Comparison of ENCODE assay signal across 8 cellular contexts in the genomic region with DNA sequence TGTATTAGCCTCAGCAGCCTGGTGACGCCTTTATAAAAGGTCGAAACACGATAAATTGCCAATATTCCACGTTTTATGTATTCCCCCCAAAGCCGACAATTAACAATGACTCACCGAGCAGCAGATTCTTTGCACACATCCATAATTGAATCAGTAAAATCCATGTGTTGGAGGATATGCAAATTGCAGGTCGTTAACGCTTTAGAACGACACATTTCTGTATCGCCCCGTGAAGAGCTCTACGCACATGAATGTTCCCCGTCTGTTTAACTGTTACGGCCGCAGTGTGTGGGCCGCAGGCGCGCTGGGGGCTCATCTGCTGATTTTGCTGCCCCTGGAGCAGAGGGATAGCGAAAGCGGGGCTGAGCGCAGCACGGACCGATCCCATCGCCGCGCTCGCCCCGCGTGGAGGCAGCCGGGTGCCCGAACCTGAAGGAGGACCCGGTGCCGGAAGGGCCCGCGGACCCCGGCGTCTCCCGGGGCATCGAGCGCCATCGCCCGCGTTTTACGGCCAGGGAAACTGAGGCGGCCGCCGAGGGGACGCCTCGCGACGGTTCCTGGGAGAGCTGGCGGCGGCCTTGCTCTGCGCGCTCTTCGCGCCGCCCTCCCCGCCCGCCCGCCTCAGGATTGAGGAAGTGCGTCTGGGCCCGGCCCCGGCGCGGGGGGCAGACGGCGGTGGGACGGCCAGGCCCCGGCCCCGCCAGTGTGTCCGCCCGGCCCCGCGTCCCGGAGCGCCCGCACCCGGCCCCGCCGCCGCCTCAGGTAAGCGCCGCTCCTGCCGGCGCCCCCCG. TPM values are rescaled to one million over a fixed set of nuclear protein-coding genes. Genes with fewer than 3 reads are reported as not detected.
DNase-seq lines count a peak whose midpoint lies in the region; ATAC-seq and TF ChIP-seq lines count a peak whose summit lies in the region.

A gene with protein sequence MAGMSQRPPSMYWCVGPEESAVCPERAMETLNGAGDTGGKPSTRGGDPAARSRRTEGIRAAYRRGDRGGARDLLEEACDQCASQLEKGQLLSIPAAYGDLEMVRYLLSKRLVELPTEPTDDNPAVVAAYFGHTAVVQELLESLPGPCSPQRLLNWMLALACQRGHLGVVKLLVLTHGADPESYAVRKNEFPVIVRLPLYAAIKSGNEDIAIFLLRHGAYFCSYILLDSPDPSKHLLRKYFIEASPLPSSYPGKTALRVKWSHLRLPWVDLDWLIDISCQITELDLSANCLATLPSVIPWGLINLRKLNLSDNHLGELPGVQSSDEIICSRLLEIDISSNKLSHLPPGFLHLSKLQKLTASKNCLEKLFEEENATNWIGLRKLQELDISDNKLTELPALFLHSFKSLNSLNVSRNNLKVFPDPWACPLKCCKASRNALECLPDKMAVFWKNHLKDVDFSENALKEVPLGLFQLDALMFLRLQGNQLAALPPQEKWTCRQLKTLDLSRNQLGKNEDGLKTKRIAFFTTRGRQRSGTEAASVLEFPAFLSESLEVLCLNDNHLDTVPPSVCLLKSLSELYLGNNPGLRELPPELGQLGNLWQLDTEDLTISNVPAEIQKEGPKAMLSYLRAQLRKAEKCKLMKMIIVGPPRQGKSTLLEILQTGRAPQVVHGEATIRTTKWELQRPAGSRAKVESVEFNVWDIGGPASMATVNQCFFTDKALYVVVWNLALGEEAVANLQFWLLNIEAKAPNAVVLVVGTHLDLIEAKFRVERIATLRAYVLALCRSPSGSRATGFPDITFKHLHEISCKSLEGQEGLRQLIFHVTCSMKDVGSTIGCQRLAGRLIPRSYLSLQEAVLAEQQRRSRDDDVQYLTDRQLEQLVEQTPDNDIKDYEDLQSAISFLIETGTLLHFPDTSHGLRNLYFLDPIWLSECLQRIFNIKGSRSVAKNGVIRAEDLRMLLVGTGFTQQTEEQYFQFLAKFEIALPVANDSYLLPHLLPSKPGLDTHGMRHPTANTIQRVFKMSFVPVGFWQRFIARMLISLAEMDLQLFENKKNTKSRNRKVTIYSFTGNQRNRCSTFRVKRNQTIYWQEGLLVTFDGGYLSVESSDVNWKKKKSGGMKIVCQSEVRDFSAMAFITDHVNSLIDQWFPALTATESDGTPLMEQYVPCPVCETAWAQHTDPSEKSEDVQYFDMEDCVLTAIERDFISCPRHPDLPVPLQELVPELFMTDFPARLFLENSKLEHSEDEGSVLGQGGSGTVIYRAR (N-terminal part only) (plus strand): TSS at position 668 of the 791 bp plus-strand sequence. CDS start 5,276 bp downstream, outside the sequence.

- H3K36me3 Mint-ChIP-seq in activated naive CD8-positive, alpha-beta T cell treated with anti-CD3 and anti-CD28 coated beads, Interleukin-2, amount 50 U/mL, for 24 hours (ENCODE audit: low read depth): no peaks in the 10 kb centered on the region

- 1% methylated on average over 82 of the region's 87 CpGs for WGBS in right cardiac atrium
- WGBS in sigmoid colon, 2 donors: 1% methylated on average over 87 of the region's 87 CpGs

- H3K27me3 Mint-ChIP-seq in activated naive CD8-positive, alpha-beta T cell treated with anti-CD3 and anti-CD28 coated beads, Interleukin-2, amount 50 U/mL, for 24 hours: peaks cover 46% of the 10 kb centered on the region

- peak within 1 kb of the TSS; percentile 1 for H3K27ac ChIP-seq in right cardiac atrium (ENCODE audit: low read length)
- H3K27ac ChIP-seq in sigmoid colon: peak within 1 kb of the TSS; percentile 65 to 77 (median 76)

- DNase-seq in DMS53 treated with DMSO at 0.1 percent for 48 hours (lab: John Stamatoyannopoulos, UW; ENCODE audit: unreplicated experiment): peak; percentile 13
- DNase-seq in NCI-H1048 (lab: John Stamatoyannopoulos, UW): peak; percentile 20
- DNase-seq in activated naive CD8-positive, alpha-beta T cell treated with anti-CD3 and anti-CD28 coated beads, Interleukin-2, amount 50 U/mL, for 24 hours: peak; percentile 25
- peak; percentile 50 to 84 (median 80) for DNase-seq in right cardiac atrium
- DNase-seq in sigmoid colon: no peak
- no peak for DNase-seq in NK-92 (lab: John Stamatoyannopoulos, UW; ENCODE audit: unreplicated experiment)
- DNase-seq in HPDE6-E6E7 (ENCODE audit: extremely low spot score): no peak

- H3K4me1 ChIP-seq in right cardiac atrium (ENCODE audit: control insufficient read depth, insufficient read depth, low read length) (no peaks in the 10 kb centered on the region), sigmoid colon (peaks cover 0 to 35% (median 20%) of the 10 kb centered on the region in 4 donors)

- peaks cover 26% of the 10 kb centered on the region for H3K4me1 Mint-ChIP-seq in activated naive CD8-positive, alpha-beta T cell treated with anti-CD3 and anti-CD28 coated beads, Interleukin-2, amount 50 U/mL, for 24 hours

- H3K27ac Mint-ChIP-seq in activated naive CD8-positive, alpha-beta T cell treated with anti-CD3 and anti-CD28 coated beads, Interleukin-2, amount 50 U/mL, for 24 hours: no peak within 1 kb of the TSS

- peak within 1 kb of the TSS; percentile 93 for H3K4me3 ChIP-seq in right cardiac atrium (ENCODE audit: low read length)
- peak within 1 kb of the TSS; percentile 61 to 87 (median 74) for H3K4me3 ChIP-seq in sigmoid colon

- TF ChIP-seq CTCF in sigmoid colon (IDR thresholded peaks at IDR 0.05): no peak

- ATAC-seq in GM21515 (IDR thresholded peaks at IDR 0.05; ENCODE audit: unreplicated experiment) (peak; percentile 28), right cardiac atrium (peak; percentile 76 to 81)
- peak; percentile 24 for ATAC-seq in activated naive CD8-positive, alpha-beta T cell treated with anti-CD3 and anti-CD28 coated beads, Interleukin-2, amount 50 U/mL, for 24 hours

- H3K27me3 ChIP-seq in right cardiac atrium (ENCODE audit: control insufficient read depth, insufficient read depth) (no peaks in the 10 kb centered on the region), sigmoid colon (no peaks in the 10 kb centered on the region)

- no peaks in the 10 kb centered on the region for H3K36me3 ChIP-seq in sigmoid colon

- H3K9me3 ChIP-seq in right cardiac atrium (ENCODE audit: control insufficient read depth, low read length) (no peaks in the 10 kb centered on the region), sigmoid colon (no peaks in the 10 kb centered on the region)

- TF ChIP-seq EP300 in sigmoid colon (IDR thresholded peaks at IDR 0.05): no peak

- TF ChIP-seq POLR2A in sigmoid colon (IDR thresholded peaks at IDR 0.05): no peak

- H3K4me3 Mint-ChIP-seq in activated naive CD8-positive, alpha-beta T cell treated with anti-CD3 and anti-CD28 coated beads, Interleukin-2, amount 50 U/mL, for 24 hours: peak within 1 kb of the TSS; percentile 78

- H3K9me3 Mint-ChIP-seq in activated naive CD8-positive, alpha-beta T cell treated with anti-CD3 and anti-CD28 coated beads, Interleukin-2, amount 50 U/mL, for 24 hours: no peaks in the 10 kb centered on the region

- intact Hi-C loops in right cardiac atrium (cut with DNase I): loop anchor here (1.0 to 5.0 kb wide), 3 partner anchors 88 kb away; no protein-coding TSS in a partner anchor
- intact Hi-C loops in sigmoid colon (cut with DNase I): loop anchor here (1.0 to 5.0 kb wide), 2 partner anchors 88 to 292 kb away; no protein-coding TSS in a partner anchor

RNA-seq across cellular contexts. Expression of the gene that starts here (rescaled TPM):
- total RNA-seq in right cardiac atrium (1 to 10 TPM; 4.4 to 7.6 (median 6.2) TPM), sigmoid colon (10 to 100 TPM in 2 of 4 donors, 1 to 10 TPM in 2; 7.1 to 27.4 (median 9.2) TPM)
- polyA plus RNA-seq in right cardiac atrium (2.9 TPM), sigmoid colon (10 to 100 TPM in 2 of 3 donors, 1 to 10 TPM in 1; 9.6 to 22.6 (median 10.2) TPM)

Comparison
In these comparisons a context has a peak if more than half of its experiments do, and no peak if none do; other contexts are left out.
1. DNase-seq: peak in DMS53 treated with DMSO at 0.1 percent for 48 hours (single experiment), NCI-H1048 (single experiment), activated naive CD8-positive, alpha-beta T cell treated with anti-CD3 and anti-CD28 coated beads, Interleukin-2, amount 50 U/mL, for 24 hours (single experiment) and right cardiac atrium (3 of 3); none in sigmoid colon (single experiment), NK-92 (single experiment) and HPDE6-E6E7 (single experiment).
2. ATAC-seq: peak in every context shown above with its lines; median percentile 78 in right cardiac atrium; 28 in GM21515; 24 in activated naive CD8-positive, alpha-beta T cell treated with anti-CD3 and anti-CD28 coated beads, Interleukin-2, amount 50 U/mL, for 24 hours.